Comparison of ENCODE assay signal across 19 cellular contexts in the genomic region with DNA sequence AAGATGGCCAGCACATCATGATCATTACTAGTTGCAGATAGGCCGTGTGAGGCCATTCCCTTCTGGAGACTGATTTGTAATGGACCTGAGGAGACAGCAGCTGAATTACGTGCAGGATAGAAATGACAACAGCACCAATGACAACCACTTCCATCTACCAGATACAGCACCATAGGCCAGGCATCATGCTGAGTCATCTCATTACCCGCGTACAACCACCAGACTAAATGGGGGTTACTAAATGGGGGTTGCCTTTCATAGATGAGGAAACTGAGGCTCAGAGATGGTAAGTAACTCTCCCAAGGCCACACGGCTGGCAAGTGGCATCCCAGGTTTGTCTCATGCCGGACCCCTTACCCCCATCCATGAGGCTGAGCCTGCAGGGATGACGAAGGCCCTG. TPM values are rescaled to one million over a fixed set of nuclear protein-coding genes. Genes with fewer than 3 reads are reported as not detected.
A peak's percentile ranks its signal among the peaks of the same experiment; 100 is the strongest.
DNase-seq lines count a peak whose midpoint lies in the region; ATAC-seq and TF ChIP-seq lines count a peak whose summit lies in the region.
"Had no signal": no experiment of that assay in that cellular context is flagged by ENCODE, and none has a peak within 500 bp of the region (broad histone marks: within the 10 kb centered on the region; RNA-seq: fewer than 3 reads in every experiment).

No MANE protein-coding gene starts in this region.

- ATAC-seq in HG02588 (IDR thresholded peaks at IDR 0.05; ENCODE audit: unreplicated experiment), result peak; percentile 49
- no peak for ATAC-seq in PC-3
- ATAC-seq in GM18861 (IDR thresholded peaks at IDR 0.05; ENCODE audit: unreplicated experiment), result no peak
- ATAC-seq: T-cell had no signal

- H3K4me2 ChIP-seq in PC-3 (ENCODE audit: low read length), result peak overlapping the region; percentile 71; the same call in 1 of the 2 replicates
- H3K4me2 ChIP-seq: smooth muscle cell had no signal

- no TSS peak for BruUV-seq in PC-3 (replicated peaks; lab: Mats Ljungman, UMichigan)

- no peak overlapping the region for H3K4me3 ChIP-seq in PC-3 (ENCODE audit: low read length)
- H3K4me3 ChIP-seq in WERI-Rb-1 (ENCODE audit: low read depth, low read length), result no peak overlapping the region
- H3K4me3 ChIP-seq: HAP-1, lung, smooth muscle cell, tibial nerve had no signal

- no peaks in the 10 kb centered on the region for H3K79me2 ChIP-seq in PC-3 (ENCODE audit: low read length)

- no peak overlapping the region for H2AFZ ChIP-seq in PC-3 (ENCODE audit: low read length)

- H3K9ac ChIP-seq in PC-3 (ENCODE audit: low read length), result peak overlapping the region; percentile 72; the same call in 1 of the 2 replicates

- CTCF ChIA-PET in PC-3 (lab: Charles Lee), result no interaction called here

- TF ChIP-seq CTCF in PC-3 (conservative IDR thresholded peaks at IDR 0.05; ENCODE audit: low read depth, low read length), result no peak
- TF ChIP-seq CTCF in WERI-Rb-1 (IDR thresholded peaks at IDR 0.05; ENCODE audit: low read depth, low read length), result no peak

- no peaks in the 10 kb centered on the region for H3K9me2 ChIP-seq in PC-3 (replicated peaks; ENCODE audit: low read length)

- DNase-seq in DMS79 treated with DMSO at 0.1 percent for 48 hours (lab: John Stamatoyannopoulos, UW) (peak; percentile 11), DMS79 (lab: John Stamatoyannopoulos, UW) (no peak), PC-3 (peak; percentile 34), kidney glomerular epithelial cell (lab: John Stamatoyannopoulos, UW) (peak; percentile 11), AG08395 (ENCODE audit: low spot score) (no peak), WERI-Rb-1 (no peak)
- DNase-seq: activated CD4-positive, alpha-beta T cell treated with anti-CD3 and anti-CD28 coated beads, Interleukin-2, amount 10 ng/mL, durations not matched to agents 24 days and 14 days; activated effector memory CD4-positive, alpha-beta T cell treated with anti-CD3 and anti-CD28 coated beads, Interleukin-2, amount 50 U/mL, for 16 hours; cerebellar nuclear complex; T-cell had no signal

- H3K9me3 ChIP-seq in PC-3 (ENCODE audit: low read length) (no peaks in the 10 kb centered on the region), WERI-Rb-1 (ENCODE audit: severe bottlenecking) (no peaks in the 10 kb centered on the region)
- H3K9me3 ChIP-seq: HAP-1, neutrophil, tibial nerve had no signal

- H4K20me1 ChIP-seq in PC-3 (ENCODE audit: low read length), result no peaks in the 10 kb centered on the region

- H3K27me3 ChIP-seq in PC-3 (ENCODE audit: low read length), result no peaks in the 10 kb centered on the region
- no peaks in the 10 kb centered on the region for H3K27me3 ChIP-seq in WERI-Rb-1 (ENCODE audit: insufficient read depth, low read depth, severe bottlenecking)
- H3K27me3 ChIP-seq: tibial nerve had no signal

- no peaks in the 10 kb centered on the region for H3F3A ChIP-seq in PC-3 (ENCODE audit: low read length, unreplicated experiment)

- H3K4me1 ChIP-seq in PC-3 (ENCODE audit: insufficient read depth, low read length), result peaks cover 34% of the 10 kb centered on the region
- H3K4me1 ChIP-seq: HAP-1 had no signal

- H3K36me3 ChIP-seq in PC-3 (ENCODE audit: low read depth, low read length), result no peaks in the 10 kb centered on the region
- no peaks in the 10 kb centered on the region for H3K36me3 ChIP-seq in WERI-Rb-1
- H3K36me3 ChIP-seq: HAP-1, neutrophil, tibial nerve had no signal

- intact Hi-C loops in PC-3 (cut with micrococcal nuclease), result no loop called here

- POLR2A ChIA-PET in PC-3 (lab: Charles Lee; ENCODE audit: unreplicated experiment), result no interaction called here

- H3K27ac ChIP-seq in PC-3 (ENCODE audit: low read length) (peak overlapping the region; percentile 98), WERI-Rb-1 (no peak overlapping the region)
- H3K27ac ChIP-seq: 22Rv1, neutrophil, tibial nerve had no signal

RNA-seq across cellular contexts. Expression of gene FAM107A, which starts 32.8 kb away (rescaled TPM):
- 0.07 and 0.29 TPM in 2 replicates for total RNA-seq in PC-3 (2014; rRNA removed)
- total RNA-seq: activated CD4-positive, alpha-beta T cell treated with anti-CD3 and anti-CD28 coated beads, Interleukin-2, amount 10 ng/mL, durations not matched to agents 24 days and 14 days; LHCN-M2; smooth muscle cell had no signal

RNA-seq across cellular contexts. Expression of gene FAM3D, which starts 56.6 kb away (rescaled TPM):
- 0.40 TPM in 1 of 2 replicates, not detected in the other for total RNA-seq in PC-3 (2014; rRNA removed)
- total RNA-seq: activated CD4-positive, alpha-beta T cell treated with anti-CD3 and anti-CD28 coated beads, Interleukin-2, amount 10 ng/mL, durations not matched to agents 24 days and 14 days; LHCN-M2; tibial nerve had no signal

Comparison
In these comparisons a context has a peak if more than half of its experiments do, and no peak if none do; other contexts are left out.
1. DNase-seq: peak in DMS79 treated with DMSO at 0.1 percent for 48 hours (single experiment), PC-3 (single experiment) and kidney glomerular epithelial cell (single experiment); none in DMS79 (single experiment), AG08395 (single experiment) and WERI-Rb-1 (single experiment).